ENCODE assay signal across 22 cellular contexts in genomic region chr2:181396575-181397062, GRCh38.
DNase-seq lines count a peak whose midpoint lies in the region; ATAC-seq and TF ChIP-seq lines count a peak whose summit lies in the region.
"Had no signal": no experiment of that assay in that cellular context is flagged by ENCODE, and none has a peak within 500 bp of the region (broad histone marks: within the 10 kb centered on the region; RNA-seq: fewer than 3 reads in every experiment).

No MANE protein-coding gene starts in this region.

- DNase-seq in SIG-M5 treated with dmso at 0.1 percent for 504 hours (lab: John Stamatoyannopoulos, UW; ENCODE audit: unreplicated experiment) (peak; percentile 29), SIG-M5 (lab: John Stamatoyannopoulos, UW) (no peak), NAMALWA (ENCODE audit: low spot score) (peak; percentile 22), fibroblast of lung (ENCODE audit: low read depth in 2 of 2) (peak; percentile 12 to 71), NCI-H146 treated with DMSO at 0.1 percent for 48 hours (lab: John Stamatoyannopoulos, UW; ENCODE audit: unreplicated experiment) (no peak), T-cell (no peak), NOMO-1 treated with DMSO at 0.1 percent for 48 hours (lab: John Stamatoyannopoulos, UW; ENCODE audit: unreplicated experiment) (no peak)
- DNase-seq: activated CD4-positive, alpha-beta T cell treated with anti-CD3 and anti-CD28 coated beads for 1 hour; activated CD8-positive, alpha-beta memory T cell treated with anti-CD3 and anti-CD28 coated beads, Interleukin-2, amount 10 ng/mL, durations not matched to agents 7 days and 5 days; activated effector memory CD4-positive, alpha-beta T cell treated with anti-CD3 and anti-CD28 coated beads, Interleukin-2, amount 50 U/mL, for 16 hours; amniotic stem cell; effector CD8-positive, alpha-beta T cell; GOT3; NCI-H1930; NCI-H510A; right cardiac atrium; stimulated activated naive CD8-positive, alpha-beta T cell treated with anti-CD3 and anti-CD28 coated beads, Interleukin-15, amount 100 ng/mL, for 72 hours; T-helper 9 cell had no signal

- H3K27me3 Mint-ChIP-seq in T-cell, result no peaks in the 10 kb centered on the region
- H3K27me3 Mint-ChIP-seq: activated CD8-positive, alpha-beta memory T cell treated with anti-CD3 and anti-CD28 coated beads, Interleukin-2, amount 10 ng/mL, durations not matched to agents 7 days and 5 days; stimulated activated naive CD8-positive, alpha-beta T cell treated with anti-CD3 and anti-CD28 coated beads, Interleukin-15, amount 100 ng/mL, for 72 hours had no signal

- H3K79me2 ChIP-seq in fibroblast of lung (ENCODE audit: control insufficient read depth, insufficient read depth, low read length), result no peaks in the 10 kb centered on the region

- H3K9ac ChIP-seq in fibroblast of lung (ENCODE audit: insufficient read depth, low read length), result no peak overlapping the region

- peaks cover 30 to 32% (median 31%) of the 10 kb centered on the region in 3 donors for H3K4me1 Mint-ChIP-seq in T-cell

- TF ChIP-seq CTCF in fibroblast of lung (conservative IDR thresholded peaks at IDR 0.05 in 1 of 2, IDR thresholded peaks at IDR 0.05 in 1 of 2; ENCODE audit: low read depth in 1 of 2, low read length in 2 of 2), result no peak

- no peaks in the 10 kb centered on the region for H3K9me3 ChIP-seq in fibroblast of lung (ENCODE audit: control insufficient read depth, insufficient read depth, low read depth, low read length)
- H3K9me3 ChIP-seq: A549, neutrophil had no signal

- no peak overlapping the region for H3K27ac ChIP-seq in fibroblast of lung (ENCODE audit: insufficient read depth, low read length)
- H3K27ac ChIP-seq: A549 had no signal

- no peaks in the 10 kb centered on the region for H3K36me3 ChIP-seq in fibroblast of lung (ENCODE audit: control insufficient read depth, insufficient read depth, low read length)
- H3K36me3 ChIP-seq: neutrophil had no signal

- ATAC-seq in T-cell (replicated peaks in 1 of 4), result no peak
- ATAC-seq in GM18868 (IDR thresholded peaks at IDR 0.05; ENCODE audit: unreplicated experiment), result no peak
- ATAC-seq: A549; activated CD8-positive, alpha-beta memory T cell treated with anti-CD3 and anti-CD28 coated beads, Interleukin-2, amount 10 ng/mL, durations not matched to agents 7 days and 5 days; right cardiac atrium; stimulated activated naive CD8-positive, alpha-beta T cell treated with anti-CD3 and anti-CD28 coated beads, Interleukin-15, amount 100 ng/mL, for 72 hours had no signal

- POLR2A ChIA-PET in T-cell (lab: Charles Lee), result interaction anchor here in 1 of 2 donors (0.6 kb wide), 1 partner anchor 12 kb away, joined by 6 read pairs; no protein-coding TSS in a partner anchor

- H3K4me3 ChIP-seq in fibroblast of lung (replicated peaks in 1 of 4; ENCODE audit: control extremely low read depth in 1 of 4, insufficient read depth in 1 of 4, low read depth in 3 of 4, low read length in 4 of 4), result no peak overlapping the region
- H3K4me3 ChIP-seq: A549 had no signal

- no peak overlapping the region for H3K4me3 Mint-ChIP-seq in T-cell
- H3K4me3 Mint-ChIP-seq: activated CD8-positive, alpha-beta memory T cell treated with anti-CD3 and anti-CD28 coated beads, Interleukin-2, amount 10 ng/mL, durations not matched to agents 7 days and 5 days; mesothelial cell of epicardium; stimulated activated naive CD8-positive, alpha-beta T cell treated with anti-CD3 and anti-CD28 coated beads, Interleukin-15, amount 100 ng/mL, for 72 hours had no signal

- no peaks in the 10 kb centered on the region for H3K4me1 ChIP-seq in fibroblast of lung (ENCODE audit: control insufficient read depth, extremely low read depth, insufficient read depth, low read length)
- H3K4me1 ChIP-seq: A549 had no signal

- no peak overlapping the region for H3K27ac Mint-ChIP-seq in T-cell
- H3K27ac Mint-ChIP-seq: activated CD8-positive, alpha-beta memory T cell treated with anti-CD3 and anti-CD28 coated beads, Interleukin-2, amount 10 ng/mL, durations not matched to agents 7 days and 5 days; mesothelial cell of epicardium; stimulated activated naive CD8-positive, alpha-beta T cell treated with anti-CD3 and anti-CD28 coated beads, Interleukin-15, amount 100 ng/mL, for 72 hours had no signal

- no peaks in the 10 kb centered on the region for H4K20me1 ChIP-seq in fibroblast of lung (ENCODE audit: control insufficient read depth, extremely low read depth, insufficient read depth, low read length)

- H2AFZ ChIP-seq in fibroblast of lung (ENCODE audit: low read length), result no peak overlapping the region

- H3K9me3 Mint-ChIP-seq in T-cell, result no peaks in the 10 kb centered on the region
- H3K9me3 Mint-ChIP-seq: mesothelial cell of epicardium had no signal

- CTCF ChIA-PET in T-cell (lab: Charles Lee), result no interaction called here

- no peaks in the 10 kb centered on the region for H3K27me3 ChIP-seq in fibroblast of lung (ENCODE audit: control insufficient read depth, insufficient read depth, low read length)
- H3K27me3 ChIP-seq: neutrophil had no signal

- H3K36me3 Mint-ChIP-seq in T-cell, result peaks cover 3% of the 10 kb centered on the region
- H3K36me3 Mint-ChIP-seq: mesothelial cell of epicardium had no signal

- H3K4me2 ChIP-seq in fibroblast of lung (ENCODE audit: extremely low read depth, insufficient read depth, low read length), result no peak overlapping the region
- H3K4me2 ChIP-seq: A549 had no signal

Comparison
In these comparisons a context has a peak if more than half of its experiments do, and no peak if none do; other contexts are left out.
1. DNase-seq: peak in SIG-M5 treated with dmso at 0.1 percent for 504 hours (single experiment), NAMALWA (single experiment) and fibroblast of lung (2 of 2); none in SIG-M5 (single experiment), NCI-H146 treated with DMSO at 0.1 percent for 48 hours (single experiment), T-cell (0 of 34) and NOMO-1 treated with DMSO at 0.1 percent for 48 hours (single experiment).